ENCODE assay signal across 9 cellular contexts in genomic region chr4:76748649-76749048, GRCh38.
DNase-seq lines count a peak whose midpoint lies in the region; ATAC-seq and TF ChIP-seq lines count a peak whose summit lies in the region.
"Had no signal": no experiment of that assay in that cellular context is flagged by ENCODE, and none has a peak within 500 bp of the region (broad histone marks: within the 10 kb centered on the region; RNA-seq: fewer than 3 reads in every experiment).

No MANE protein-coding gene starts in this region.

- TF ChIP-seq CTCF in ovary (IDR thresholded peaks at IDR 0.05) = no peak

- no peak overlapping the region for H3K4me3 ChIP-seq in ovary

- no peaks in the 10 kb centered on the region for H3K27me3 ChIP-seq in ovary

- ATAC-seq in HG03354 (IDR thresholded peaks at IDR 0.05; ENCODE audit: poor library complexity, severe bottlenecking, unreplicated experiment) (peak; percentile 45), SK-N-SH treated with all-trans-retinoic acid at 6 μM for 48 hours (0 out of 3 replicates have a peak, but pooled peaks have one; percentile 5), HG02938 (IDR thresholded peaks at IDR 0.05; ENCODE audit: unreplicated experiment) (no peak)
- no peak for ATAC-seq in activated T-cell treated with anti-CD3 and anti-CD28 coated beads, Interleukin-2, amount 50 U/mL, for 4 hours

- no peaks in the 10 kb centered on the region for H3K9me3 ChIP-seq in ovary

- 50 to 55% (median 52%) methylated on average over 6 of the region's 6 CpGs for WGBS in ovary, 3 donors

- TF ChIP-seq POLR2A in ovary (IDR thresholded peaks at IDR 0.05) = no peak

- no peaks in the 10 kb centered on the region for H3K4me1 Mint-ChIP-seq in activated T-cell treated with anti-CD3 and anti-CD28 coated beads, Interleukin-2, amount 50 U/mL, for 4 hours (ENCODE audit: low read depth)
- H3K4me1 Mint-ChIP-seq: IgD-negative memory B cell had no signal

- peaks cover 4% of the 10 kb centered on the region for H3K4me1 ChIP-seq in ovary (ENCODE audit: insufficient read depth)

- no peak for TF ChIP-seq EP300 in ovary (IDR thresholded peaks at IDR 0.05)

- intact Hi-C loops in ovary (cut with DNase I) = no loop called here

- DNase-seq in ELF-1 (ENCODE audit: low read depth, low spot score) (peak; percentile 16), iPS-NIHi7 (ENCODE audit: extremely low spot score) (peak; percentile 46), ovary (no peak)
- DNase-seq in activated CD4-positive, CD25-positive, alpha-beta regulatory T cell (lab: John Stamatoyannopoulos, UW) = no peak
- no peak for DNase-seq in activated T-cell treated with anti-CD3 and anti-CD28 coated beads, Interleukin-2, amount 50 U/mL, for 4 hours

- no peaks in the 10 kb centered on the region for H3K36me3 ChIP-seq in ovary

- H3K36me3 Mint-ChIP-seq in activated T-cell treated with anti-CD3 and anti-CD28 coated beads, Interleukin-2, amount 50 U/mL, for 4 hours (ENCODE audit: insufficient read depth) = no peaks in the 10 kb centered on the region
- H3K36me3 Mint-ChIP-seq: IgD-negative memory B cell had no signal

- H3K9me3 Mint-ChIP-seq in activated T-cell treated with anti-CD3 and anti-CD28 coated beads, Interleukin-2, amount 50 U/mL, for 4 hours = peaks cover 8% of the 10 kb centered on the region

- H3K27ac ChIP-seq in ovary = no peak overlapping the region

- no peak overlapping the region for H3K4me3 Mint-ChIP-seq in activated T-cell treated with anti-CD3 and anti-CD28 coated beads, Interleukin-2, amount 50 U/mL, for 4 hours
- H3K4me3 Mint-ChIP-seq: IgD-negative memory B cell had no signal

- peaks cover 21% of the 10 kb centered on the region for H3K27me3 Mint-ChIP-seq in activated T-cell treated with anti-CD3 and anti-CD28 coated beads, Interleukin-2, amount 50 U/mL, for 4 hours (ENCODE audit: low read depth)

TF ChIP-seq in SK-N-SH treated with all-trans-retinoic acid at 6 μM for 48 hours, 23 proteins besides CTCF, POLR2A, EP300 and RAD21:
- TF ChIP-seq, protein P1, sequence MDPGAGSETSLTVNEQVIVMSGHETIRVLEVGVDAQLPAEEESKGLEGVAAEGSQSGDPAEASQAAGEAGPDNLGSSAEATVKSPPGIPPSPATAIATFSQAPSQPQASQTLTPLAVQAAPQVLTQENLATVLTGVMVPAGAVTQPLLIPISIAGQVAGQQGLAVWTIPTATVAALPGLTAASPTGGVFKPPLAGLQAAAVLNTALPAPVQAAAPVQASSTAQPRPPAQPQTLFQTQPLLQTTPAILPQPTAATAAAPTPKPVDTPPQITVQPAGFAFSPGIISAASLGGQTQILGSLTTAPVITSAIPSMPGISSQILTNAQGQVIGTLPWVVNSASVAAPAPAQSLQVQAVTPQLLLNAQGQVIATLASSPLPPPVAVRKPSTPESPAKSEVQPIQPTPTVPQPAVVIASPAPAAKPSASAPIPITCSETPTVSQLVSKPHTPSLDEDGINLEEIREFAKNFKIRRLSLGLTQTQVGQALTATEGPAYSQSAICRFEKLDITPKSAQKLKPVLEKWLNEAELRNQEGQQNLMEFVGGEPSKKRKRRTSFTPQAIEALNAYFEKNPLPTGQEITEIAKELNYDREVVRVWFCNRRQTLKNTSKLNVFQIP (CRISPR knock-in tag; IDR thresholded peaks at IDR 0.05; ENCODE audit: borderline replicate concordance, low read depth) = no peak
- TF ChIP-seq SNAI2 (CRISPR knock-in tag; IDR thresholded peaks at IDR 0.05) (no peak), ESRRG (CRISPR knock-in tag; IDR thresholded peaks at IDR 0.05) (no peak), CSDC2 (CRISPR knock-in tag; IDR thresholded peaks at IDR 0.05) (no peak), TCF4 (CRISPR knock-in tag; IDR thresholded peaks at IDR 0.05; ENCODE audit: borderline replicate concordance) (no peak)

Comparison
In these comparisons a context has a peak if more than half of its experiments do, and no peak if none do; other contexts are left out.
1. DNase-seq: peak in ELF-1 (single experiment) and iPS-NIHi7 (single experiment); none in activated CD4-positive, CD25-positive, alpha-beta regulatory T cell (0 of 4), activated T-cell treated with anti-CD3 and anti-CD28 coated beads, Interleukin-2, amount 50 U/mL, for 4 hours (single experiment) and ovary (0 of 5).
2. ATAC-seq: peak in HG03354 (single experiment) and SK-N-SH treated with all-trans-retinoic acid at 6 μM for 48 hours (single experiment); none in activated T-cell treated with anti-CD3 and anti-CD28 coated beads, Interleukin-2, amount 50 U/mL, for 4 hours (0 of 2) and HG02938 (single experiment).